In the genomic region with DNA sequence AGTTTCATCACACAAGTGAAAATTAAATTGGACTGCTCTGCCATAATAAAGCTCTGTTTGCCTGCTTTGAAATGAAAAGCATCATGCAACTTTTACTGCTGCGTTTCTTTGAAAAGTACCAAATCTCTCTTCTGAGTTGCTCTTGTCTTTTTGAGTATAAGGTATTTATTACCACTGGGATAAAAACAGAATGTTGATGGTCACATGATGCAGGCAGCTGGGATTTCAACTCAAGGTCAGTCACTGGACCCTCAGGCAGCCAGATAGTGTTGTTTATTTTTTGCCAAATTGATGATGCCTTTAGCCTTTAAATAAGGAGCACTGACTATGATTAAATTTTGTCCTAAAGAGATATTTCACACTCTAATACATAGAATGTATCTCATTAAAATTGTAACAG, we compare ENCODE assay signal across 21 cellular contexts. TPM values are rescaled to one million over a fixed set of nuclear protein-coding genes. Genes with fewer than 3 reads are reported as not detected.
"Had no signal": no experiment of that assay in that cellular context is flagged by ENCODE, and none has a peak within 500 bp of the region (broad histone marks: within the 10 kb centered on the region; RNA-seq: fewer than 3 reads in every experiment).

No MANE protein-coding gene starts in this region.

- H3K36me3 ChIP-seq: adrenal gland, MG63 had no signal

- H3K27me3 ChIP-seq: adrenal gland, MG63 had no signal

- DNase-seq: activated CD4-positive, alpha-beta T cell treated with anti-CD3 and anti-CD28 coated beads, Interleukin-2, amount 10 ng/mL, durations not matched to agents 24 days and 14 days; activated CD4-positive, alpha-beta T cell treated with anti-CD3 and anti-CD28 coated beads, Interleukin-2, amount 50 U/mL, for 4 hours; activated CD8-positive, alpha-beta T cell treated with anti-CD3 and anti-CD28 coated beads, Interleukin-2, amount 10 ng/mL, durations not matched to agents 7 days and 5 days; activated gamma-delta T cell; activated naive CD4-positive, alpha-beta T cell treated with Interleukin-2 at 50 U/mL for 16 hours; activated T-cell treated with anti-CD3 and anti-CD28 coated beads, Interleukin-2, amount 50 U/mL, for 24 hours; adrenal gland; Kasumi-1; MG63; NCI-H1092; NCI-H1436 treated with DMSO at 0.1 percent for 48 hours; NCI-H1694 treated with DMSO at 0.1 percent for 48 hours; NCI-H2029; NCI-H345; NCI-H524 treated with DMSO at 0.1 percent for 48 hours; PC-9; Right ventricle myocardium superior had no signal

- H2AFZ ChIP-seq: PC-9 had no signal

- ATAC-seq: activated CD8-positive, alpha-beta T cell treated with anti-CD3 and anti-CD28 coated beads, Interleukin-2, amount 10 ng/mL, durations not matched to agents 7 days and 5 days; activated naive CD4-positive, alpha-beta T cell treated with anti-CD3 and anti-CD28 coated beads, Interleukin-2, amount 50 U/mL, for 72 hours; K562 had no signal

- H3K4me1 ChIP-seq: adrenal gland had no signal

- H3K27ac ChIP-seq: adrenal gland, PC-9, RWPE1, SK-N-MC had no signal

- H3K9me3 ChIP-seq: adrenal gland, MG63 had no signal

- H3K4me2 ChIP-seq: PC-9 had no signal

- H3K4me3 ChIP-seq: adrenal gland, K562, MG63, PC-9, SK-N-MC had no signal

RNA-seq across cellular contexts. Expression of a gene that starts 32.7 kb away (rescaled TPM):
- total RNA-seq: activated CD8-positive, alpha-beta T cell treated with anti-CD3 and anti-CD28 coated beads, Interleukin-2, amount 10 ng/mL, durations not matched to agents 7 days and 5 days had no signal
